Comparison of ENCODE assay signal across 21 cellular contexts in genomic region chr3:43231276-43232000, GRCh38. TPM values are rescaled to one million over a fixed set of nuclear protein-coding genes. Genes with fewer than 3 reads are reported as not detected.
DNase-seq lines count a peak whose midpoint lies in the region; ATAC-seq and TF ChIP-seq lines count a peak whose summit lies in the region.
"Had no signal": no experiment of that assay in that cellular context is flagged by ENCODE, and none has a peak within 500 bp of the region (broad histone marks: within the 10 kb centered on the region; RNA-seq: fewer than 3 reads in every experiment).

No MANE protein-coding gene starts in this region.

- no peaks in the 10 kb centered on the region for H3K36me3 Mint-ChIP-seq in mesothelial cell of epicardium

- H3K27me3 Mint-ChIP-seq in mesothelial cell of epicardium (ENCODE audit: low read depth), result peaks cover 2% of the 10 kb centered on the region

- intact Hi-C loops in right lobe of liver (cut with DNase I), result no loop called here

- WGBS in right lobe of liver (ENCODE audit: insufficient coverage, low coverage, low lambda C conversion rate, missing lambda C conversion rate), result 40% methylated on average over 6 of the region's 6 CpGs

- no peak for TF ChIP-seq POLR2A in right lobe of liver (IDR thresholded peaks at IDR 0.05)

- peak overlapping the region; percentile 6 for H3K27ac Mint-ChIP-seq in mesothelial cell of epicardium
- H3K27ac Mint-ChIP-seq: T-helper 1 cell treated with Interleukin-12 subunit alpha and Interleukin-12 subunit beta and Interleukin-4 antibody, amounts not matched to agents 30 μg/mL and 1 μg/mL, for 36 hours had no signal

- H3K27me3 ChIP-seq in right lobe of liver, result no peaks in the 10 kb centered on the region
- H3K27me3 ChIP-seq: heart left ventricle had no signal

- H3K36me3 ChIP-seq in right lobe of liver, result no peaks in the 10 kb centered on the region
- H3K36me3 ChIP-seq: heart left ventricle, WERI-Rb-1 had no signal

- peaks cover 19% of the 10 kb centered on the region for H3K9me3 Mint-ChIP-seq in mesothelial cell of epicardium

- DNase-seq in AG10803 (ENCODE audit: low read depth) (peak; percentile 75), HS-27A (ENCODE audit: low read depth) (peak; percentile 48), cerebellar nuclear complex (lab: John Stamatoyannopoulos, UW) (peak; percentile 14 to 23), mesothelial cell of epicardium (ENCODE audit: low spot score in 2 of 2, unreplicated experiment in 2 of 2) (no peak), kidney glomerular epithelial cell (lab: John Stamatoyannopoulos, UW) (no peak), right lobe of liver (no peak)
- DNase-seq: amygdala; cortex of kidney; DMS153; heart left ventricle; islet precursor cell; KBM-7; mucosa of descending colon; NCI-H2171 treated with DMSO at 0.1 percent for 48 hours; nucleus accumbens; stimulated activated CD4-positive, alpha-beta T cell treated with anti-CD3 and anti-CD28 coated beads, Interleukin-4, amount 100 ng/mL, for 1 hour; WERI-Rb-1 had no signal

- no peak for ATAC-seq in HG03175 (IDR thresholded peaks at IDR 0.05; ENCODE audit: unreplicated experiment)
- no peak for ATAC-seq in HG02938 (IDR thresholded peaks at IDR 0.05; ENCODE audit: unreplicated experiment)
- no peak for ATAC-seq in right lobe of liver
- ATAC-seq: heart left ventricle, mucosa of descending colon had no signal

- no peaks in the 10 kb centered on the region for H3K4me1 ChIP-seq in right lobe of liver

- no peak for TF ChIP-seq CTCF in AG10803 (conservative IDR thresholded peaks at IDR 0.05; ENCODE audit: low read length)
- no peak for TF ChIP-seq CTCF in mesothelial cell of epicardium (IDR thresholded peaks at IDR 0.05; ENCODE audit: unreplicated experiment)
- TF ChIP-seq CTCF in right lobe of liver (IDR thresholded peaks at IDR 0.05), result no peak

- H3K4me1 Mint-ChIP-seq in mesothelial cell of epicardium, result peaks cover 10% of the 10 kb centered on the region

- no peak overlapping the region for H3K4me3 ChIP-seq in AG10803 (ENCODE audit: low read length)
- H3K4me3 ChIP-seq in right lobe of liver, result no peak overlapping the region
- H3K4me3 ChIP-seq: heart left ventricle, mucosa of descending colon had no signal

- peaks cover 0 to 3% (median 0%) of the 10 kb centered on the region in 4 donors for H3K9me3 ChIP-seq in right lobe of liver

- no peak overlapping the region for H3K4me3 Mint-ChIP-seq in mesothelial cell of epicardium
- H3K4me3 Mint-ChIP-seq: T-helper 1 cell treated with Interleukin-12 subunit alpha and Interleukin-12 subunit beta and Interleukin-4 antibody, amounts not matched to agents 30 μg/mL and 1 μg/mL, for 36 hours had no signal

- H3K27ac ChIP-seq in right lobe of liver, result no peak overlapping the region
- H3K27ac ChIP-seq: RWPE1, WERI-Rb-1 had no signal

RNA-seq across cellular contexts. Expression of gene SNRK, which starts 54.9 kb away (rescaled TPM):
- total RNA-seq in mesothelial cell of epicardium, result 19.3 to 21.1 TPM (median 20.9 TPM) in 3 replicates
- total RNA-seq in right lobe of liver, result 10 to 100 TPM; 14.0 to 26.2 (median 15.3) TPM

Comparison
In these comparisons a context has a peak if more than half of its experiments do, and no peak if none do; other contexts are left out.
1. DNase-seq: peak in AG10803 (single experiment), HS-27A (single experiment) and cerebellar nuclear complex (2 of 2); none in mesothelial cell of epicardium (0 of 2), kidney glomerular epithelial cell (single experiment) and right lobe of liver (0 of 3).